In the genomic region with DNA sequence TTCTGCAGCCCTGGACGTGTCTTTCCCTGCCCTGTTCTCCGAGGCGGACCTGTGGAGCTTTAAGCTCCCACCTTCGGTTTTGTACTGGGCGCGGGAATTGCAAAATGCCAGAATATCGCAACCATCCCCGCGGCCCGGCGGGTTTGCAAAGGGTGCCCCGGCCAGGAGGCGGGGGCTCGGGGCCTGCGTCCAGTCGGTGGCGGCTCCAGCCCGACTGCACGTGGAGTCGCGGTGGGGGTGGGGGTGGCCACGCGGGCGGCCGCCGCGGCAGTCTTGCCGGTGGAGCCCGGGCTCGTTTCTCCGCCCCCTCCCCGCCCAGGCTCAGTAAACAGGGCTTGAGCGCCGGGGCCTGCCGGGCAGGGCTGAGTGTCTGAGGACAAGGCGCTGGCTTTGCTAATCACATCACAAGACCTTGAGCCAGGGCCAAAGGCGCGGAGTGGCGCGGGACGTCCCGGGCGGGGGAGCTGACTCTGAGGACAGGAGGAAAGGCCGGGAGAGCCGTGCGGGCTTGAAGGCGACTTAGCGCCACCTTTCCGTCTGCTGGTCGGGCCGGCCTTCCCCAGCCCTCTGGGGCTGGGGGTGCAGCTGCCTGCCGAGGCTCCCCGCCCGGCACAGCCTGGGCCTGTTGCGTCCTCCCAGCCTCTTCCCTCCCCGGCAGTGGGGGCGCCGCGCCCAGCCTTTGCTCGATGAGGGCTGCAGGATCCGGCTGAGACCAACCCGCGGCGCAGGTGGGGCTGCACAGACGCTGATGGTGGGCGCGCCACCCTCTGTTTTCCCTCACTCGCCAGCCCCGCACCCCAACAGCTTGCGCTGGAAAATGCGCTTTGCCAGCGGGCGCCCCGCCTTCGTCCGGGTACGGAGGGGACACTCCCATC, we compare ENCODE assay signal across 8 cellular contexts. TPM values are rescaled to one million over a fixed set of nuclear protein-coding genes. Genes with fewer than 3 reads are reported as not detected.
DNase-seq lines count a peak whose midpoint lies in the region; ATAC-seq, FAIRE-seq and TF ChIP-seq lines count a peak whose summit lies in the region.

No MANE protein-coding gene starts in this region.

- no peak for TF ChIP-seq CTCF in CD8-positive, alpha-beta T cell (IDR thresholded peaks at IDR 0.05)
- TF ChIP-seq CTCF in GM20000 (IDR thresholded peaks at IDR 0.05; ENCODE audit: extremely low read depth, missing control alignments) (peak; percentile 4), pancreas (IDR thresholded peaks at IDR 0.05) (no peak), tibial nerve (IDR thresholded peaks at IDR 0.05) (peak in 4 of 5 experiments; percentile 39 to 75 (median 56))

- CTCF ChIA-PET in CD8-positive, alpha-beta T cell (lab: Charles Lee): interaction anchor here (0.6 to 22.9 kb wide), 12 partner anchors 10 to 280 kb away, joined by 3 to 666 read pairs (median 24); no protein-coding TSS in a partner anchor

- H3K4me3 Mint-ChIP-seq in CD8-positive, alpha-beta T cell: peak overlapping the region; percentile 96
- H3K4me3 Mint-ChIP-seq in activated naive CD8-positive, alpha-beta T cell treated with anti-CD3 and anti-CD28 coated beads, Interleukin-2, amount 10 ng/mL, durations not matched to agents 7 days and 5 days: peak overlapping the region; percentile 91

- WGBS in pancreas, 2 donors: 0 to 1% methylated on average over 69 to 77 of the region's 77 CpGs
- WGBS in tibial nerve, 2 donors: 0 to 2% methylated on average over 14 to 29 of the region's 77 CpGs

- H3K36me3 Mint-ChIP-seq in CD8-positive, alpha-beta T cell: peaks cover 60% of the 10 kb centered on the region
- peaks cover 28% of the 10 kb centered on the region for H3K36me3 Mint-ChIP-seq in activated naive CD8-positive, alpha-beta T cell treated with anti-CD3 and anti-CD28 coated beads, Interleukin-2, amount 10 ng/mL, durations not matched to agents 7 days and 5 days

- peaks cover 23% of the 10 kb centered on the region for H3K4me1 Mint-ChIP-seq in CD8-positive, alpha-beta T cell (ENCODE audit: low read depth)
- H3K4me1 Mint-ChIP-seq in activated naive CD8-positive, alpha-beta T cell treated with anti-CD3 and anti-CD28 coated beads, Interleukin-2, amount 10 ng/mL, durations not matched to agents 7 days and 5 days: peaks cover 25% of the 10 kb centered on the region

- peak overlapping the region; percentile 94 for H3K27ac Mint-ChIP-seq in CD8-positive, alpha-beta T cell
- H3K27ac Mint-ChIP-seq in activated naive CD8-positive, alpha-beta T cell treated with anti-CD3 and anti-CD28 coated beads, Interleukin-2, amount 10 ng/mL, durations not matched to agents 7 days and 5 days: peak overlapping the region; percentile 90

- peak; percentile 24 for ATAC-seq in CD8-positive, alpha-beta T cell
- peak; percentile 59 for ATAC-seq in SK-N-SH treated with all-trans-retinoic acid at 6 μM for 48 hours
- ATAC-seq in activated naive CD8-positive, alpha-beta T cell treated with anti-CD3 and anti-CD28 coated beads, Interleukin-2, amount 10 ng/mL, durations not matched to agents 7 days and 5 days (ENCODE audit: low read depth): peak; percentile 8
- peak; percentile 77 for ATAC-seq in Right ventricle myocardium superior (ENCODE audit: poor library complexity)
- peak; percentile 69 to 75 (median 72) for ATAC-seq in pancreas

- no peaks in the 10 kb centered on the region for H3K27me3 ChIP-seq in CD8-positive, alpha-beta T cell (ENCODE audit: insufficient read depth, low read length)
- H3K27me3 ChIP-seq in pancreas: no peaks in the 10 kb centered on the region
- H3K27me3 ChIP-seq in tibial nerve: no peaks in the 10 kb centered on the region

- no peak for FAIRE-seq in pancreas (lab: Jason Lieb, UNC)

- peak; percentile 35 to 85 (median 73) for DNase-seq in CD8-positive, alpha-beta T cell
- DNase-seq in GM20000 (ENCODE audit: low spot score) (peak; percentile 80), Kasumi-1 (lab: John Stamatoyannopoulos, UW) (peak; percentile 74 to 75), Right ventricle myocardium superior (peak; percentile 97), pancreas (peak; percentile 94 to 99 (median 98)), tibial nerve (ENCODE audit: low spot score in 2 of 2) (peak; percentile 91)
- DNase-seq in activated naive CD8-positive, alpha-beta T cell treated with anti-CD3 and anti-CD28 coated beads, Interleukin-2, amount 10 ng/mL, durations not matched to agents 7 days and 5 days: peak; percentile 79

- H3K27me3 Mint-ChIP-seq in CD8-positive, alpha-beta T cell (ENCODE audit: low read depth): no peaks in the 10 kb centered on the region
- H3K27me3 Mint-ChIP-seq in activated naive CD8-positive, alpha-beta T cell treated with anti-CD3 and anti-CD28 coated beads, Interleukin-2, amount 10 ng/mL, durations not matched to agents 7 days and 5 days: no peaks in the 10 kb centered on the region

- TF ChIP-seq EP300 in tibial nerve (IDR thresholded peaks at IDR 0.05): peak; percentile 70 to 80

- H3K27ac ChIP-seq in CD8-positive, alpha-beta T cell (ENCODE audit: low read depth, low read length): peak overlapping the region; percentile 92
- H3K27ac ChIP-seq in pancreas: peak overlapping the region; percentile 86 to 98 (median 96)
- peak overlapping the region; percentile 99 to 100 (median 100) for H3K27ac ChIP-seq in tibial nerve

- intact Hi-C loops in CD8-positive, alpha-beta T cell (cut with DNase I, micrococcal nuclease): loop anchor here (1.0 to 5.0 kb wide), 4 partner anchors 93 to 417 kb away; no protein-coding TSS in a partner anchor
- intact Hi-C loops in Right ventricle myocardium superior (cut with DNase I) (loop anchor here (2.0 to 5.0 kb wide), 4 partner anchors 95 to 400 kb away; no protein-coding TSS in a partner anchor), pancreas (cut with DNase I) (loop anchor here in 1 of 3 donors (5.0 to 10.0 kb wide), 2 partner anchors 92 to 250 kb away; no protein-coding TSS in a partner anchor)

- POLR2A ChIA-PET in CD8-positive, alpha-beta T cell (lab: Charles Lee): interaction anchor here (0.7 to 18.1 kb wide), 20 partner anchors 8 to 941 kb away, joined by 3 to 1192 read pairs (median 4); a partner anchor contains a TSS
- POLR2A ChIA-PET in activated naive CD8-positive, alpha-beta T cell treated with anti-CD3 and anti-CD28 coated beads, Interleukin-2, amount 10 ng/mL, durations not matched to agents 7 days and 5 days (lab: Charles Lee): interaction anchor here (0.6 to 17.2 kb wide), 22 partner anchors 9 to 416 kb away, joined by 3 to 1375 read pairs (median 5); no protein-coding TSS in a partner anchor

- H3K36me3 ChIP-seq in CD8-positive, alpha-beta T cell (ENCODE audit: insufficient read depth, low read length): peaks cover 32% of the 10 kb centered on the region
- H3K36me3 ChIP-seq in pancreas: peaks cover 0 to 40% (median 16%) of the 10 kb centered on the region in 3 donors
- peaks cover 10 to 50% (median 19%) of the 10 kb centered on the region in 3 donors for H3K36me3 ChIP-seq in tibial nerve

- TF ChIP-seq POLR2A in tibial nerve (IDR thresholded peaks at IDR 0.05): peak in 1 of 2 donors; percentile 55

- H3K4me1 ChIP-seq in CD8-positive, alpha-beta T cell (ENCODE audit: insufficient read depth, low read length): peaks cover 23% of the 10 kb centered on the region
- peaks cover 18 to 21% (median 21%) of the 10 kb centered on the region in 3 donors for H3K4me1 ChIP-seq in pancreas
- peaks cover 0 to 34% (median 28%) of the 10 kb centered on the region in 4 donors for H3K4me1 ChIP-seq in tibial nerve

- H3K9me3 ChIP-seq in CD8-positive, alpha-beta T cell (ENCODE audit: low read length): no peaks in the 10 kb centered on the region
- no peaks in the 10 kb centered on the region for H3K9me3 ChIP-seq in pancreas
- H3K9me3 ChIP-seq in tibial nerve: no peaks in the 10 kb centered on the region

- H3K4me3 ChIP-seq in CD8-positive, alpha-beta T cell (ENCODE audit: low read depth, low read length): peak overlapping the region; percentile 86
- H3K4me3 ChIP-seq in pancreas: peak overlapping the region; percentile 81 to 98 (median 92)
- peak overlapping the region; percentile 61 to 96 (median 92) for H3K4me3 ChIP-seq in tibial nerve

- no peaks in the 10 kb centered on the region for H3K9me3 Mint-ChIP-seq in CD8-positive, alpha-beta T cell
- H3K9me3 Mint-ChIP-seq in activated naive CD8-positive, alpha-beta T cell treated with anti-CD3 and anti-CD28 coated beads, Interleukin-2, amount 10 ng/mL, durations not matched to agents 7 days and 5 days: no peaks in the 10 kb centered on the region

TF ChIP-seq in SK-N-SH treated with all-trans-retinoic acid at 6 μM for 48 hours, 23 proteins besides CTCF, POLR2A, EP300 and RAD21 (continues in another document):
- TF ChIP-seq PPARA (CRISPR knock-in tag; IDR thresholded peaks at IDR 0.05; ENCODE audit: borderline replicate concordance) (no peak), BACH2 (CRISPR knock-in tag; IDR thresholded peaks at IDR 0.05; ENCODE audit: borderline replicate concordance) (no peak), GLIS3 (CRISPR knock-in tag; IDR thresholded peaks at IDR 0.05) (peak; percentile 23), ZC3H10 (CRISPR knock-in tag; IDR thresholded peaks at IDR 0.05) (no peak), ESRRG (CRISPR knock-in tag; IDR thresholded peaks at IDR 0.05) (no peak; the same call in 1 of the 2 replicates), OSR1 (CRISPR knock-in tag; IDR thresholded peaks at IDR 0.05) (no peak), ZFP30 (CRISPR knock-in tag; IDR thresholded peaks at IDR 0.05) (peak; percentile 42; the same call in 1 of the 2 replicates), ISL1 (CRISPR knock-in tag; IDR thresholded peaks at IDR 0.05) (no peak), SNAI2 (CRISPR knock-in tag; IDR thresholded peaks at IDR 0.05) (no peak), ZNF8 (CRISPR knock-in tag; IDR thresholded peaks at IDR 0.05) (0 out of 2 replicates have a peak, but pooled peaks have one; percentile 11)

RNA-seq across cellular contexts. Expression of a gene that starts 0.8 kb away (rescaled TPM):
- 1,000 to 10,000 TPM; 1,270 to 1,311 TPM for total RNA-seq in CD8-positive, alpha-beta T cell
- 100 to 1,000 TPM; 207 to 218 TPM for total RNA-seq in activated naive CD8-positive, alpha-beta T cell treated with anti-CD3 and anti-CD28 coated beads, Interleukin-2, amount 10 ng/mL, durations not matched to agents 7 days and 5 days
- total RNA-seq in Right ventricle myocardium superior (45.0 TPM), pancreas (100 to 1,000 TPM in 1 of 6 donors, 10 to 100 TPM in 5; 36.8 to 117 (median 64.8) TPM), tibial nerve (100 to 1,000 TPM in 3 of 4 donors, 10 to 100 TPM in 1; 90.0 to 141 (median 116) TPM)
- 10 to 100 TPM; 44.4 to 52.6 TPM for polyA plus RNA-seq in pancreas

Comparison
In these comparisons a context has a peak if more than half of its experiments do, and no peak if none do; other contexts are left out.
1. Peak in every context shown above with its lines: DNase-seq, ATAC-seq, H3K4me3 ChIP-seq and H3K27ac ChIP-seq.
2. ATAC-seq: peak in every context shown above with its lines; median percentile 77 in Right ventricle myocardium superior; 72 in pancreas; 59 in SK-N-SH treated with all-trans-retinoic acid at 6 μM for 48 hours; 24 in CD8-positive, alpha-beta T cell; 8 in activated naive CD8-positive, alpha-beta T cell treated with anti-CD3 and anti-CD28 coated beads, Interleukin-2, amount 10 ng/mL, durations not matched to agents 7 days and 5 days.
3. CTCF ChIP-seq: peak in GM20000 (single experiment) and tibial nerve (4 of 5); none in CD8-positive, alpha-beta T cell (single experiment) and pancreas (0 of 4).
4. RNA of a gene that starts 0.8 kb away (total RNA-seq): 1,270 to 1,311 TPM in CD8-positive, alpha-beta T cell; 207 to 218 TPM in activated naive CD8-positive, alpha-beta T cell treated with anti-CD3 and anti-CD28 coated beads, Interleukin-2, amount 10 ng/mL, durations not matched to agents 7 days and 5 days, 90.0 to 141 TPM in tibial nerve, 36.8 to 117 TPM in pancreas and 45.0 TPM in Right ventricle myocardium superior (single experiment); every median in the first group is over 4 times any median in the second.